ENCODE assay signal across 15 cellular contexts in the genomic region with DNA sequence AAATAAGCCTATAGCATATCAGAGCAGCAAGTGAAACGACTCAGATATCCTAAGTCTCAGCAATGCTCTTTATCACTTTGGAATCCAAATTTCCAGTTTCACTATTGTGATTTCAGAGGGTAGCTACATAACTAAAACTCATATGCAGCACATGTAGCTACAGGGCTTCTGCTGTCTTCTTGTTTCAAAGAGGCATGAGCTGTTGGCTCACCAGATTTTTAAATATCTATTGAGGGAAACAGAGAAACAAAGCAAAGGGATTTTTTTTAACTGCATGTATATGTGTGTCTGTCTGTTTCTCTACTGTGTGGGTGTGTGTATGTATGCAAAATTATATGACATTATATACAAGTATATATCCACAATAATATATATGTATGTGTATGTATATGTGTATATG.
DNase-seq lines count a peak whose midpoint lies in the region; ATAC-seq and TF ChIP-seq lines count a peak whose summit lies in the region.
"Had no signal": no experiment of that assay in that cellular context is flagged by ENCODE, and none has a peak within 500 bp of the region (broad histone marks: within the 10 kb centered on the region; RNA-seq: fewer than 3 reads in every experiment).

No MANE protein-coding gene starts in this region.

- H2BK120ac ChIP-seq in trophoblast cell (ENCODE audit: insufficient read depth, low read length, poor library complexity), result peak overlapping the region; percentile 51

- H3K9me2 ChIP-seq in SK-N-SH, result no peaks in the 10 kb centered on the region

- no peak overlapping the region for H4K12ac ChIP-seq in trophoblast cell (ENCODE audit: low read depth, low read length)

- DNase-seq in Daoy (ENCODE audit: low read depth) (peak; percentile 27), SK-N-SH (no peak), foreskin keratinocyte (peak in 1 of 2 donors; percentile 69), trophoblast cell (peak in 1 of 2 donors; percentile 16), OCI-M2 (lab: John Stamatoyannopoulos, UW; ENCODE audit: unreplicated experiment) (no peak), GM13977 (ENCODE audit: low spot score) (no peak)
- DNase-seq: AML-193; immature natural killer cell; NCI-H1930; stimulated activated CD4-positive, alpha-beta T cell treated with anti-CD3 and anti-CD28 coated beads, Interleukin-2, amount 100 ng/mL, for 48 hours; stimulated activated naive CD8-positive, alpha-beta T cell treated with anti-CD3 and anti-CD28 coated beads, Interleukin-15, amount 100 ng/mL, for 72 hours; T-helper 9 cell had no signal

- peak overlapping the region; percentile 73 for H2BK5ac ChIP-seq in trophoblast cell (ENCODE audit: low read depth, low read length, poor library complexity)

- peak overlapping the region; percentile 71 for H2BK12ac ChIP-seq in trophoblast cell (ENCODE audit: low read length)

- in situ Hi-C loops in GM13977 (cut with MboI; ENCODE audit: low pct_unique_long_range_greater_than_20kb, low sequenced_read_pairs, unreplicated experiment), result no loop called here

- H3K27ac ChIP-seq in SK-N-SH (ENCODE audit: low read depth in 2 of 2, low read length in 1 of 2) (peak overlapping the region; percentile 86 to 96), foreskin keratinocyte (peak overlapping the region; percentile 93), trophoblast cell (ENCODE audit: low read depth, low read length) (peak overlapping the region; percentile 94)
- H3K27ac ChIP-seq: neutrophil had no signal

- no peak overlapping the region for H2AK5ac ChIP-seq in trophoblast cell (ENCODE audit: low read length)

- H2AFZ ChIP-seq in SK-N-SH (ENCODE audit: low read depth) (peak overlapping the region; percentile 56), trophoblast cell (ENCODE audit: insufficient read depth, low read length, poor library complexity) (no peak overlapping the region)

- H3K14ac ChIP-seq in trophoblast cell (ENCODE audit: low read length), result no peak overlapping the region

- no peak overlapping the region for H3K18ac ChIP-seq in trophoblast cell (ENCODE audit: low read length)

- H3K36me3 ChIP-seq in SK-N-SH (replicated peaks in 1 of 2; ENCODE audit: control insufficient read depth in 1 of 2, insufficient read depth in 2 of 2, low read length in 1 of 2), result no peaks in the 10 kb centered on the region
- H3K36me3 ChIP-seq in trophoblast cell (ENCODE audit: control insufficient read depth in 1 of 2, insufficient read depth in 2 of 2, low read length in 2 of 2), result no peaks in the 10 kb centered on the region
- H3K36me3 ChIP-seq: neutrophil had no signal

- TF ChIP-seq RAD21 in SK-N-SH (IDR thresholded peaks at IDR 0.05; ENCODE audit: low read length), result no peak

- H3K4me2 ChIP-seq in SK-N-SH, result peak overlapping the region; percentile 67; the same call in 1 of the 2 replicates
- no peak overlapping the region for H3K4me2 ChIP-seq in trophoblast cell (ENCODE audit: low read length)

- H4K8ac ChIP-seq in trophoblast cell (ENCODE audit: low read depth, low read length), result no peak overlapping the region

- peaks cover 8 to 14% of the 10 kb centered on the region in 2 experiments for H3K4me1 ChIP-seq in SK-N-SH (ENCODE audit: control insufficient read depth in 1 of 2, insufficient read depth in 2 of 2, low read depth in 1 of 2, low read length in 1 of 2)
- peaks cover 20% of the 10 kb centered on the region for H3K4me1 ChIP-seq in foreskin keratinocyte
- peaks cover 0 to 3% of the 10 kb centered on the region in 2 experiments for H3K4me1 ChIP-seq in trophoblast cell (ENCODE audit: control insufficient read depth in 1 of 2, insufficient read depth in 2 of 2, low read length in 2 of 2)

- H3K9me3 ChIP-seq in SK-N-SH, result no peaks in the 10 kb centered on the region
- no peaks in the 10 kb centered on the region for H3K9me3 ChIP-seq in trophoblast cell (ENCODE audit: insufficient read depth, low read depth, low read length)
- H3K9me3 ChIP-seq: neutrophil had no signal

- H3K79me2 ChIP-seq in SK-N-SH (ENCODE audit: insufficient read depth), result no peaks in the 10 kb centered on the region
- no peaks in the 10 kb centered on the region for H3K79me2 ChIP-seq in trophoblast cell (ENCODE audit: control insufficient read depth, insufficient read depth, low read length, poor library complexity)

- TF ChIP-seq CTCF in SK-N-SH (IDR thresholded peaks at IDR 0.05), result no peak
- no peak for TF ChIP-seq CTCF in foreskin keratinocyte (conservative IDR thresholded peaks at IDR 0.05)
- no peak for TF ChIP-seq CTCF in GM13977 (IDR thresholded peaks at IDR 0.05; ENCODE audit: extremely low read depth, insufficient read depth, missing control alignments)

- POLR2A ChIA-PET in SK-N-SH (lab: Yijun Ruan, JAX), result no interaction called here

- H4K20me1 ChIP-seq in SK-N-SH (ENCODE audit: insufficient read depth), result no peaks in the 10 kb centered on the region

- no peak for TF ChIP-seq EP300 in SK-N-SH (IDR thresholded peaks at IDR 0.05; ENCODE audit: borderline replicate concordance in 1 of 2, low read depth in 1 of 2, low read length in 1 of 2)

- 61% methylated on average over 1 of the region's 1 CpG for WGBS in SK-N-SH (ENCODE audit: low lambda C conversion rate)
- no CpG with 5 or more reads among the region's 1 CpG for WGBS in trophoblast cell (ENCODE audit: extremely low coverage, insufficient coverage, insufficient read length)

- CTCF ChIA-PET in SK-N-SH (lab: Yijun Ruan, JAX), result interaction anchor here (0.9 to 1.2 kb wide), 4 partner anchors 166 to 1231 kb away, joined by 3 to 4 read pairs (median 3); no protein-coding TSS in a partner anchor

- H3K79me1 ChIP-seq in trophoblast cell (ENCODE audit: low read length), result peaks cover 13% of the 10 kb centered on the region

- H4K91ac ChIP-seq in trophoblast cell (ENCODE audit: low read depth, low read length), result no peak overlapping the region

- ATAC-seq in foreskin keratinocyte (peak; percentile 36), GM19463 (IDR thresholded peaks at IDR 0.05; ENCODE audit: unreplicated experiment) (no peak), HG03135 (IDR thresholded peaks at IDR 0.05; ENCODE audit: unreplicated experiment) (no peak)
- ATAC-seq: stimulated activated naive CD8-positive, alpha-beta T cell treated with anti-CD3 and anti-CD28 coated beads, Interleukin-15, amount 100 ng/mL, for 72 hours had no signal

- no peak overlapping the region for H3K23ac ChIP-seq in trophoblast cell (ENCODE audit: low read length)

- H3K9ac ChIP-seq in SK-N-SH (peak overlapping the region; percentile 54; the same call in 1 of the 2 replicates), trophoblast cell (ENCODE audit: low read length) (no peak overlapping the region)

- H3K4ac ChIP-seq in trophoblast cell (ENCODE audit: low read depth, low read length), result no peak overlapping the region

- H3K4me3 ChIP-seq in SK-N-SH (ENCODE audit: low read depth in 2 of 2, low read length in 1 of 2), result no peak overlapping the region
- H3K4me3 ChIP-seq in trophoblast cell (ENCODE audit: low read depth, low read length), result no peak overlapping the region

- peaks cover 25% of the 10 kb centered on the region for H3F3A ChIP-seq in SK-N-SH (replicated peaks; ENCODE audit: insufficient read depth)

- H3K27me3 ChIP-seq in SK-N-SH (ENCODE audit: insufficient read depth) (no peaks in the 10 kb centered on the region), foreskin keratinocyte (no peaks in the 10 kb centered on the region), trophoblast cell (ENCODE audit: insufficient read depth, low read length) (no peaks in the 10 kb centered on the region)
- H3K27me3 ChIP-seq: neutrophil had no signal

TF ChIP-seq in SK-N-SH, 30 proteins besides CTCF, POLR2A, EP300 and RAD21 (continues in another document):
- TF ChIP-seq, protein P1, sequence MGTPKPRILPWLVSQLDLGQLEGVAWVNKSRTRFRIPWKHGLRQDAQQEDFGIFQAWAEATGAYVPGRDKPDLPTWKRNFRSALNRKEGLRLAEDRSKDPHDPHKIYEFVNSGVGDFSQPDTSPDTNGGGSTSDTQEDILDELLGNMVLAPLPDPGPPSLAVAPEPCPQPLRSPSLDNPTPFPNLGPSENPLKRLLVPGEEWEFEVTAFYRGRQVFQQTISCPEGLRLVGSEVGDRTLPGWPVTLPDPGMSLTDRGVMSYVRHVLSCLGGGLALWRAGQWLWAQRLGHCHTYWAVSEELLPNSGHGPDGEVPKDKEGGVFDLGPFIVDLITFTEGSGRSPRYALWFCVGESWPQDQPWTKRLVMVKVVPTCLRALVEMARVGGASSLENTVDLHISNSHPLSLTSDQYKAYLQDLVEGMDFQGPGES (IDR thresholded peaks at IDR 0.05; ENCODE audit: low read depth, low read length), result no peak
- no peak for TF ChIP-seq MEF2A (IDR thresholded peaks at IDR 0.05; ENCODE audit: borderline replicate concordance, low read depth)
- TF ChIP-seq TEAD4 (IDR thresholded peaks at IDR 0.05; ENCODE audit: borderline replicate concordance, insufficient read depth), result no peak
- TF ChIP-seq FOXJ3 (CRISPR knock-in tag; IDR thresholded peaks at IDR 0.05), result no peak
- TF ChIP-seq NFIC (IDR thresholded peaks at IDR 0.05; ENCODE audit: borderline replicate concordance), result no peak
- no peak for TF ChIP-seq RFX5 (IDR thresholded peaks at IDR 0.05; ENCODE audit: low read length)
- TF ChIP-seq, protein P2, sequence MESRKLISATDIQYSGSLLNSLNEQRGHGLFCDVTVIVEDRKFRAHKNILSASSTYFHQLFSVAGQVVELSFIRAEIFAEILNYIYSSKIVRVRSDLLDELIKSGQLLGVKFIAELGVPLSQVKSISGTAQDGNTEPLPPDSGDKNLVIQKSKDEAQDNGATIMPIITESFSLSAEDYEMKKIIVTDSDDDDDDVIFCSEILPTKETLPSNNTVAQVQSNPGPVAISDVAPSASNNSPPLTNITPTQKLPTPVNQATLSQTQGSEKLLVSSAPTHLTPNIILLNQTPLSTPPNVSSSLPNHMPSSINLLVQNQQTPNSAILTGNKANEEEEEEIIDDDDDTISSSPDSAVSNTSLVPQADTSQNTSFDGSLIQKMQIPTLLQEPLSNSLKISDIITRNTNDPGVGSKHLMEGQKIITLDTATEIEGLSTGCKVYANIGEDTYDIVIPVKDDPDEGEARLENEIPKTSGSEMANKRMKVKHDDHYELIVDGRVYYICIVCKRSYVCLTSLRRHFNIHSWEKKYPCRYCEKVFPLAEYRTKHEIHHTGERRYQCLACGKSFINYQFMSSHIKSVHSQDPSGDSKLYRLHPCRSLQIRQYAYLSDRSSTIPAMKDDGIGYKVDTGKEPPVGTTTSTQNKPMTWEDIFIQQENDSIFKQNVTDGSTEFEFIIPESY (IDR thresholded peaks at IDR 0.05; ENCODE audit: borderline replicate concordance, low read depth), result no peak
- no peak for TF ChIP-seq SIN3A (IDR thresholded peaks at IDR 0.05; ENCODE audit: borderline replicate concordance, low read depth, low read length)
- no peak for TF ChIP-seq CHD2 (IDR thresholded peaks at IDR 0.05; ENCODE audit: low read length, partially characterized antibody)
- no peak for TF ChIP-seq JUND (IDR thresholded peaks at IDR 0.05)
- no peak for TF ChIP-seq NRF1 (IDR thresholded peaks at IDR 0.05; ENCODE audit: low read depth, low read length)
- TF ChIP-seq TAF1 (IDR thresholded peaks at IDR 0.05; ENCODE audit: borderline replicate concordance, low read depth, low read length), result no peak
- TF ChIP-seq, protein P3, sequence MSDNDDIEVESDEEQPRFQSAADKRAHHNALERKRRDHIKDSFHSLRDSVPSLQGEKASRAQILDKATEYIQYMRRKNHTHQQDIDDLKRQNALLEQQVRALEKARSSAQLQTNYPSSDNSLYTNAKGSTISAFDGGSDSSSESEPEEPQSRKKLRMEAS (IDR thresholded peaks at IDR 0.05; ENCODE audit: low read depth), result no peak
